1 cellular context compared by ENCODE assay signal in genomic region chr9:105672711-105673234, GRCh38.
TF ChIP-seq lines count a peak whose summit lies in the region.

No MANE protein-coding gene starts in this region.

TF ChIP-seq in HEK293, 187 proteins besides CTCF, POLR2A, EP300 and RAD21 (continued from another document):
- peak; percentile 87 for TF ChIP-seq FEZF1 (tag by site-specific recombination; IDR thresholded peaks at IDR 0.05)
- no peak for TF ChIP-seq ZNF341 (tag by site-specific recombination; IDR thresholded peaks at IDR 0.05; ENCODE audit: low read depth)
- no peak for TF ChIP-seq ZNF449 (tag by site-specific recombination; IDR thresholded peaks at IDR 0.05)
- no peak for TF ChIP-seq MYNN (tag by site-specific recombination; IDR thresholded peaks at IDR 0.05; ENCODE audit: borderline replicate concordance)
- TF ChIP-seq GLI4 (tag by site-specific recombination; IDR thresholded peaks at IDR 0.05): no peak
- TF ChIP-seq OSR2 (tag by site-specific recombination; IDR thresholded peaks at IDR 0.05): peak; percentile 45; the same call in 1 of the 2 replicates
- no peak for TF ChIP-seq ZNF654 (tag by site-specific recombination; IDR thresholded peaks at IDR 0.05; ENCODE audit: low read depth)
- TF ChIP-seq PRDM6 (tag by site-specific recombination; IDR thresholded peaks at IDR 0.05): peak; percentile 80
- TF ChIP-seq ZBTB11 (tag by site-specific recombination; conservative IDR thresholded peaks at IDR 0.05; ENCODE audit: low read depth): no peak
- no peak for TF ChIP-seq ZNF23 (tag by site-specific recombination; IDR thresholded peaks at IDR 0.05; ENCODE audit: borderline replicate concordance)
- TF ChIP-seq ZNF148 (tag by site-specific recombination; IDR thresholded peaks at IDR 0.05; ENCODE audit: borderline replicate concordance): no peak
- no peak for TF ChIP-seq ZNF510 (tag by site-specific recombination; IDR thresholded peaks at IDR 0.05; ENCODE audit: insufficient replicate concordance)
- TF ChIP-seq ZXDB (tag by site-specific recombination; IDR thresholded peaks at IDR 0.05): 0 out of 2 replicates have a peak, but pooled peaks have one; percentile 28
- TF ChIP-seq ZSCAN16 (tag by site-specific recombination; IDR thresholded peaks at IDR 0.05): no peak
- TF ChIP-seq ZNF513 (tag by site-specific recombination; IDR thresholded peaks at IDR 0.05): no peak
- TF ChIP-seq ZNF26 (tag by site-specific recombination; IDR thresholded peaks at IDR 0.05): no peak
- no peak for TF ChIP-seq ZSCAN30 (tag by site-specific recombination; IDR thresholded peaks at IDR 0.05)
- TF ChIP-seq ZNF623 (tag by site-specific recombination; IDR thresholded peaks at IDR 0.05): no peak
- no peak for TF ChIP-seq ZNF350 (tag by site-specific recombination; IDR thresholded peaks at IDR 0.05)
- no peak for TF ChIP-seq ZNF514 (tag by site-specific recombination; IDR thresholded peaks at IDR 0.05)
- TF ChIP-seq ZNF777 (tag by site-specific recombination; IDR thresholded peaks at IDR 0.05; ENCODE audit: borderline replicate concordance): no peak
- TF ChIP-seq ZNF274 (IDR thresholded peaks at IDR 0.05; ENCODE audit: low read length): no peak
- no peak for TF ChIP-seq ZNF274 (tag by site-specific recombination; IDR thresholded peaks at IDR 0.05; ENCODE audit: borderline replicate concordance)
- TF ChIP-seq ZNF354C (tag by site-specific recombination; IDR thresholded peaks at IDR 0.05; ENCODE audit: borderline replicate concordance, low read depth): no peak
- no peak for TF ChIP-seq ZNF140 (tag by site-specific recombination; IDR thresholded peaks at IDR 0.05)
TF ChIP-seq in HEK293: peak in this region for 8.
